ENCODE assay signal across 8 cellular contexts in genomic region chr10:110841767-110842267, GRCh38. TPM values are rescaled to one million over a fixed set of nuclear protein-coding genes. Genes with fewer than 3 reads are reported as not detected.
DNase-seq lines count a peak whose midpoint lies in the region; ATAC-seq and FAIRE-seq lines count a peak whose summit lies in the region.
"Had no signal": no experiment of that assay in that cellular context is flagged by ENCODE, and none has a peak within 500 bp of the region (broad histone marks: within the 10 kb centered on the region; RNA-seq: fewer than 3 reads in every experiment).

No MANE protein-coding gene starts in this region.

- H3K27me3 Mint-ChIP-seq in naive thymus-derived CD4-positive, alpha-beta T cell, result no peaks in the 10 kb centered on the region

- FAIRE-seq in urothelium cell line (lab: Jason Lieb, UNC), result no peak

- POLR2A ChIA-PET in naive thymus-derived CD4-positive, alpha-beta T cell (lab: Charles Lee), result interaction anchor here (1.5 to 4.1 kb wide), 6 partner anchors 9 to 35 kb away, joined by 6 to 32 read pairs (median 12); partner anchors contain the start of gene PDCD4

- intact Hi-C loops in naive thymus-derived CD4-positive, alpha-beta T cell (cut with micrococcal nuclease), result loop anchor here (1.0 to 2.0 kb wide), 4 partner anchors 9 to 77 kb away; partner anchors contain the start of genes BBIP1 (in 1 of the 2) and SHOC2 (in 1 of the 2)

- no peaks in the 10 kb centered on the region for H3K36me3 ChIP-seq in naive thymus-derived CD4-positive, alpha-beta T cell (ENCODE audit: control insufficient read depth in 2 of 3, insufficient read depth in 3 of 3, low read length in 3 of 3)

- CTCF ChIA-PET in naive thymus-derived CD4-positive, alpha-beta T cell (lab: Charles Lee), result interaction anchor here (1.2 to 1.3 kb wide), 2 partner anchors 8 to 59 kb away, joined by 3 to 4 read pairs; no protein-coding TSS in a partner anchor

- no peak overlapping the region for H3K4me3 ChIP-seq in naive thymus-derived CD4-positive, alpha-beta T cell (ENCODE audit: low read length)

- H3K9me3 ChIP-seq in naive thymus-derived CD4-positive, alpha-beta T cell (ENCODE audit: control insufficient read depth in 2 of 3, low read length in 3 of 3), result no peaks in the 10 kb centered on the region

- peaks cover 36 to 72% (median 60%) of the 10 kb centered on the region in 7 donors for H3K4me1 Mint-ChIP-seq in naive thymus-derived CD4-positive, alpha-beta T cell

- ATAC-seq in GM18858 (IDR thresholded peaks at IDR 0.05; ENCODE audit: unreplicated experiment) (peak; percentile 75), GM21390 (IDR thresholded peaks at IDR 0.05; ENCODE audit: unreplicated experiment) (peak; percentile 59), HG03354 (IDR thresholded peaks at IDR 0.05; ENCODE audit: poor library complexity, severe bottlenecking, unreplicated experiment) (peak; percentile 73)
- ATAC-seq in naive thymus-derived CD4-positive, alpha-beta T cell, result peak; percentile 30

- no peak for DNase-seq in naive thymus-derived CD4-positive, alpha-beta T cell
- DNase-seq in DMS79 treated with DMSO at 0.1 percent for 48 hours (lab: John Stamatoyannopoulos, UW) (no peak), urothelium cell line (ENCODE audit: low spot score) (no peak), GF-D8 (lab: John Stamatoyannopoulos, UW) (no peak)
- DNase-seq: SIG-M5 had no signal

- H3K4me1 ChIP-seq in naive thymus-derived CD4-positive, alpha-beta T cell (ENCODE audit: control insufficient read depth in 2 of 2, insufficient read depth in 2 of 2, low read length in 2 of 2), result peaks cover 15 to 35% of the 10 kb centered on the region in 2 donors

- peak overlapping the region in 5 of 9 donors; percentile 62 to 92 (median 81) for H3K27ac Mint-ChIP-seq in naive thymus-derived CD4-positive, alpha-beta T cell

- no peaks in the 10 kb centered on the region for H3K27me3 ChIP-seq in naive thymus-derived CD4-positive, alpha-beta T cell (ENCODE audit: control insufficient read depth in 2 of 2, insufficient read depth in 2 of 2, low read length in 2 of 2)

- H3K36me3 Mint-ChIP-seq in naive thymus-derived CD4-positive, alpha-beta T cell, result peaks cover 0 to 11% (median 0%) of the 10 kb centered on the region in 5 donors

- H3K27ac ChIP-seq in naive thymus-derived CD4-positive, alpha-beta T cell (ENCODE audit: low read depth, low read length), result no peak overlapping the region

- H3K4me3 Mint-ChIP-seq in naive thymus-derived CD4-positive, alpha-beta T cell, result peak overlapping the region in 2 of 10 donors; percentile 64 to 67

- H3K9me3 Mint-ChIP-seq in naive thymus-derived CD4-positive, alpha-beta T cell, result peaks cover 0 to 4% (median 0%) of the 10 kb centered on the region in 11 donors

RNA-seq across cellular contexts. Expression of gene PDCD4, which starts 29.9 kb away (rescaled TPM):
- 100 to 1,000 TPM in 4 of 5 experiments, 10 to 100 TPM in 1; 93.7 to 283 (median 223) TPM for total RNA-seq in naive thymus-derived CD4-positive, alpha-beta T cell
- polyA plus RNA-seq in naive thymus-derived CD4-positive, alpha-beta T cell, result 100 to 1,000 TPM; 253 to 295 TPM
